Comparison of ENCODE assay signal across 28 cellular contexts in the genomic region with DNA sequence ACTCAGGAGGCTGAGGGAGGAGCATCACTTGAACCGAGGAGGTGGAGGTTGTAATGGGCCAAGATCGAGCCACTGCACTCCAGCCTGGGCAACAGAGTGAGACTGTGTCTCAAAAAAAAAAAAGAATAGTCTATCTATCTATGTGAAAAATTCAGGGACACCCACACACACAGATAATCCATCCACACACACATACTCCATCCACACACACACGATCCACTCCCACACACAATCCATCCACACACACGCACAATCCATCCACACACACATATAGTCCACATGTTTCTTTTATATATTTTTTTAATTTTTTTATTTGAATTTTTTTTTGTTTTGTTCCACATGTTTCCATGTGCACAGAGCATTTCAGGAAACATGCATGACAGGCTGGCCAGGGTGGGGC. TPM values are rescaled to one million over a fixed set of nuclear protein-coding genes. Genes with fewer than 3 reads are reported as not detected.
DNase-seq lines count a peak whose midpoint lies in the region; ATAC-seq, FAIRE-seq and TF ChIP-seq lines count a peak whose summit lies in the region.
"Had no signal": no experiment of that assay in that cellular context is flagged by ENCODE, and none has a peak within 500 bp of the region (broad histone marks: within the 10 kb centered on the region; RNA-seq: fewer than 3 reads in every experiment).

No MANE protein-coding gene starts in this region.

- no peaks in the 10 kb centered on the region for H3K9me1 ChIP-seq in K562 (ENCODE audit: control insufficient read depth, insufficient read depth, low read length)

- H2AFZ ChIP-seq in K562 (ENCODE audit: low read depth, low read length): peak overlapping the region; percentile 47; the same call in 1 of the 2 replicates
- H2AFZ ChIP-seq in osteoblast (ENCODE audit: low read length): no peak overlapping the region
- no peak overlapping the region for H2AFZ ChIP-seq in neuronal stem cell (ENCODE audit: low read length)

- TF ChIP-seq POLR2A in K562 (conservative IDR thresholded peaks at IDR 0.05) (no peak), breast epithelium (IDR thresholded peaks at IDR 0.05) (no peak)

- no peak for TF ChIP-seq CTCF in HEK293 (tag by site-specific recombination; IDR thresholded peaks at IDR 0.05)
- TF ChIP-seq CTCF in K562 (IDR thresholded peaks at IDR 0.05 in 2 of 3, conservative IDR thresholded peaks at IDR 0.05 in 1 of 3; ENCODE audit: insufficient read depth in 2 of 3, low read depth in 1 of 3, low read length in 3 of 3): no peak
- no peak for TF ChIP-seq CTCF in osteoblast (IDR thresholded peaks at IDR 0.05; ENCODE audit: extremely low read depth, low read depth, low read length)
- TF ChIP-seq CTCF in breast epithelium (IDR thresholded peaks at IDR 0.05): no peak

- H3K36me3 ChIP-seq in HEK293 (ENCODE audit: control insufficient read depth in 2 of 2, insufficient read depth in 1 of 2, low read length in 2 of 2): no peaks in the 10 kb centered on the region
- H3K36me3 ChIP-seq in K562 (ENCODE audit: control insufficient read depth, insufficient read depth, low read length): no peaks in the 10 kb centered on the region
- no peaks in the 10 kb centered on the region for H3K36me3 ChIP-seq in osteoblast (ENCODE audit: insufficient read depth, low read length)
- H3K36me3 ChIP-seq in neuronal stem cell (replicated peaks in 1 of 2; ENCODE audit: control insufficient read depth in 2 of 2, insufficient read depth in 2 of 2, low read length in 2 of 2): no peaks in the 10 kb centered on the region
- H3K36me3 ChIP-seq in breast epithelium: no peaks in the 10 kb centered on the region
- H3K36me3 ChIP-seq: BE2C, BLaER1 had no signal

- no peak overlapping the region for H3K14ac ChIP-seq in neuronal stem cell (ENCODE audit: low read length)

- H3K27me3 ChIP-seq in K562 (ENCODE audit: control insufficient read depth in 2 of 2, insufficient read depth in 2 of 2, low read length in 2 of 2) (peaks cover 0 to 8% of the 10 kb centered on the region in 2 experiments; a peak in 1 of 5 replicates), osteoblast (ENCODE audit: insufficient read depth, low read length) (no peaks in the 10 kb centered on the region), neuronal stem cell (ENCODE audit: control insufficient read depth in 3 of 3, insufficient read depth in 3 of 3, low read depth in 1 of 3, low read length in 3 of 3) (peaks cover 0 to 1% (median 0%) of the 10 kb centered on the region in 3 experiments), breast epithelium (peaks cover 0 to 16% of the 10 kb centered on the region in 2 donors)
- H3K27me3 ChIP-seq: BLaER1 had no signal

- H3K9ac ChIP-seq in K562 (ENCODE audit: insufficient read depth in 1 of 2, low read depth in 2 of 2, low read length in 2 of 2): no peak overlapping the region
- no peak overlapping the region for H3K9ac ChIP-seq in neuronal stem cell (ENCODE audit: low read depth, low read length, poor library complexity)
- H3K9ac ChIP-seq: BLaER1 had no signal

- BruUV-seq in K562 (replicated peaks; lab: Mats Ljungman, UMichigan): no TSS peak

- no peak overlapping the region for H3K4ac ChIP-seq in neuronal stem cell (ENCODE audit: low read length)

- H2BK5ac ChIP-seq in neuronal stem cell (ENCODE audit: low read length): no peak overlapping the region

- H4K20me1 ChIP-seq in K562 (replicated peaks; ENCODE audit: control insufficient read depth, insufficient read depth, low read length) (no peaks in the 10 kb centered on the region), osteoblast (ENCODE audit: insufficient read depth, low read length) (no peaks in the 10 kb centered on the region)
- H4K20me1 ChIP-seq: BLaER1 had no signal

- H3K4me2 ChIP-seq in K562 (ENCODE audit: insufficient read depth, low read length): no peak overlapping the region
- H3K4me2 ChIP-seq in osteoblast (ENCODE audit: insufficient read depth, low read length): no peak overlapping the region
- H3K4me2 ChIP-seq in neuronal stem cell (ENCODE audit: insufficient read depth, low read length, poor library complexity, severe bottlenecking): no peak overlapping the region
- H3K4me2 ChIP-seq: BLaER1 had no signal

- no peak for DNase-seq in K562 (ENCODE audit: extremely low read depth in 1 of 4, low spot score in 3 of 4)
- DNase-seq in osteoblast (ENCODE audit: insufficient read length, low spot score, missing footprints): peak; percentile 79
- no peak for DNase-seq in neuronal stem cell (ENCODE audit: low spot score)
- DNase-seq in breast epithelium (ENCODE audit: low spot score in 2 of 2): no peak
- DNase-seq: 8988T; ACHN; BE2C; C1 segment of cervical spinal cord; CD4-positive, alpha-beta memory T cell; CD4-positive, CD25-positive, alpha-beta regulatory T cell; CD8-positive, alpha-beta memory T cell; COR-L47; DMS 273 treated with DMSO at 0.1 percent for 48 hours; DMS153; DMS53; DMS79; DND-41; EL; GDM1 had no signal

- H3K4me3 ChIP-seq in HEK293 (ENCODE audit: low read depth, low read length) (no peak overlapping the region), K562 (no peak overlapping the region), osteoblast (ENCODE audit: insufficient read depth, low read length) (no peak overlapping the region), neuronal stem cell (ENCODE audit: low read length in 2 of 2) (no peak overlapping the region), breast epithelium (no peak overlapping the region)
- H3K4me3 ChIP-seq: BLaER1, GM12878 had no signal

- ATAC-seq in K562: no peak
- ATAC-seq: GM12878 had no signal

- H3K23ac ChIP-seq in neuronal stem cell (ENCODE audit: low read depth, low read length, poor library complexity): no peak overlapping the region

- H2BK15ac ChIP-seq in neuronal stem cell (ENCODE audit: low read length): no peak overlapping the region

- H3K79me1 ChIP-seq in neuronal stem cell (ENCODE audit: low read depth, low read length): no peaks in the 10 kb centered on the region

- CTCF ChIA-PET in HEK293 (lab: Yijun Ruan, JAX) (interaction anchor here (1.2 to 1.3 kb wide), 2 partner anchors 25 kb away, joined by 3 to 6 read pairs; no protein-coding TSS in a partner anchor), K562 (lab: Yijun Ruan, JAX; ENCODE audit: low intra/inter-chr PET ratio) (no interaction called here)

- no peak overlapping the region for H2AK5ac ChIP-seq in neuronal stem cell (ENCODE audit: low read depth, low read length)

- TF ChIP-seq RAD21 in K562 (CRISPR knock-in tag; conservative IDR thresholded peaks at IDR 0.05 in 1 of 2, IDR thresholded peaks at IDR 0.05 in 1 of 2): no peak

- H3K4me1 ChIP-seq in HEK293 (ENCODE audit: control insufficient read depth, insufficient read depth, low read length) (no peaks in the 10 kb centered on the region), K562 (replicated peaks in 1 of 2; ENCODE audit: control insufficient read depth in 2 of 2, insufficient read depth in 2 of 2, low read length in 2 of 2) (peaks cover 7 to 28% of the 10 kb centered on the region in 2 experiments; a peak in 4 of 5 replicates), osteoblast (ENCODE audit: insufficient read depth, low read length) (no peaks in the 10 kb centered on the region), neuronal stem cell (ENCODE audit: control insufficient read depth in 2 of 2, insufficient read depth in 1 of 2, low read depth in 1 of 2, low read length in 2 of 2) (peaks cover 0 to 7% of the 10 kb centered on the region in 2 donors), breast epithelium (no peaks in the 10 kb centered on the region)
- H3K4me1 ChIP-seq: BE2C had no signal

- H4K91ac ChIP-seq in neuronal stem cell (ENCODE audit: low read depth, low read length, poor library complexity): no peak overlapping the region

- no peak overlapping the region for H3K27ac ChIP-seq in HEK293 (ENCODE audit: extremely low read depth, low read depth, low read length)
- H3K27ac ChIP-seq in K562 (ENCODE audit: extremely low read depth, low read depth, low read length): no peak overlapping the region
- no peak overlapping the region for H3K27ac ChIP-seq in osteoblast (ENCODE audit: low read depth, low read length)
- no peak overlapping the region for H3K27ac ChIP-seq in neuronal stem cell (replicated peaks; ENCODE audit: low read length)
- no peak overlapping the region for H3K27ac ChIP-seq in breast epithelium
- H3K27ac ChIP-seq: BLaER1 had no signal

- no peak overlapping the region for H4K8ac ChIP-seq in neuronal stem cell (ENCODE audit: low read depth, low read length)

- TF ChIP-seq EP300 in K562 (IDR thresholded peaks at IDR 0.05; ENCODE audit: low read length): no peak

- in situ Hi-C loops in K562 (cut with MboI): loop anchor here (25.0 kb wide), 1 partner anchor 213 kb away; a partner anchor contains a TSS

- POLR2A ChIA-PET in HEK293 (lab: Yijun Ruan, JAX): no interaction called here
- POLR2A ChIA-PET in K562 (lab: Yijun Ruan, JAX): interaction anchor here (0.8 kb wide), 1 partner anchor 8 kb away, joined by 3 read pairs; no protein-coding TSS in a partner anchor

- H2BK120ac ChIP-seq in neuronal stem cell (ENCODE audit: low read depth, low read length): no peak overlapping the region

- no peak for FAIRE-seq in K562 (lab: Jason Lieb, UNC)
- FAIRE-seq: A204.1, GM12878, GM12892, GM18507 had no signal

- H3K79me2 ChIP-seq in K562 (ENCODE audit: control insufficient read depth, insufficient read depth, low read length): no peaks in the 10 kb centered on the region
- H3K79me2 ChIP-seq in osteoblast (ENCODE audit: insufficient read depth, low read length): no peaks in the 10 kb centered on the region

- WGBS in K562 (ENCODE audit: insufficient coverage, low coverage, missing lambda C conversion rate): 17% methylated on average over 2 of the region's 4 CpGs
- WGBS in neuronal stem cell (ENCODE audit: extremely low coverage in 2 of 2, insufficient read length in 2 of 2, insufficient replicate concordance in 1 of 2), 2 donors: 100% methylated on average over 1 to 2 of the region's 4 CpGs

- H3K9me3 ChIP-seq in HEK293 (ENCODE audit: control insufficient read depth, insufficient read depth, low read depth, low read length) (no peaks in the 10 kb centered on the region), K562 (replicated peaks; ENCODE audit: control insufficient read depth, insufficient read depth, low read depth, low read length) (no peaks in the 10 kb centered on the region), osteoblast (ENCODE audit: low read depth, low read length) (no peaks in the 10 kb centered on the region), neuronal stem cell (replicated peaks in 1 of 2; ENCODE audit: control insufficient read depth in 2 of 2, insufficient read depth in 1 of 2, low read depth in 1 of 2, low read length in 2 of 2) (no peaks in the 10 kb centered on the region), breast epithelium (no peaks in the 10 kb centered on the region)
- H3K9me3 ChIP-seq: BE2C, BLaER1 had no signal

- H2BK12ac ChIP-seq in neuronal stem cell (ENCODE audit: low read length): no peak overlapping the region

- intact Hi-C loops in K562 (cut with micrococcal nuclease) (no loop called here), breast epithelium (cut with DNase I; ENCODE audit: low total_unique reads) (no loop called here)

- no peak overlapping the region for H3K18ac ChIP-seq in neuronal stem cell (ENCODE audit: low read length)

RNA-seq across cellular contexts. Expression of a gene that starts 3.3 kb away (rescaled TPM):
- not detected in 2 replicates for total RNA-seq in K562 (2011; cell fraction: chromatin; rRNA removed; ENCODE audit: low replicate concordance)
- not detected in 2 replicates for total RNA-seq in K562 (2011; cell fraction: nucleolus; rRNA removed)
- not detected in 2 replicates for total RNA-seq in K562 (2011; cell fraction: nucleoplasm; rRNA removed)
- total RNA-seq in K562 (2014; rRNA removed) (0.24 TPM in 1 of 2 replicates, not detected in the other), K562 (2014; rRNA removed; fragmentation: Illumina TruSeq; extraction: Trizol) (0.07 TPM in 1 of 2 replicates, not detected in the other), K562 (2015; rRNA removed; fragmentation: Illumina TruSeq; extraction: Trizol) (0.60 and 1.1 TPM in 2 replicates), K562 (2021) (0.18 and 0.22 TPM in 2 replicates), osteoblast (under 0.01 TPM in 1 of 2 replicates, not detected in the other), breast epithelium (10 to 100 TPM in 1 of 3 donors, under 1 TPM in 2; 0.66 to 12.0 (median 0.80) TPM)
- polyA plus RNA-seq in K562 (2011; rRNA removed) (0.07 TPM in 1 of 2 replicates, not detected in the other), K562 (2014; fragmentation: Illumina TruSeq; extraction: Trizol) (0.09 and 0.10 TPM in 2 replicates), K562 (2014; fragmentation: Nextera tagmentation; extraction: Ambion mirVana) (under 1 TPM; 0.07 to 0.23 TPM), K562 (2014; rRNA removed) (0.15 and 0.30 TPM in 2 replicates)
- polyA plus RNA-seq in K562 (2011; cell fraction: cytosol; rRNA removed): 0.10 TPM in 1 of 2 replicates, not detected in the other
- polyA plus RNA-seq in K562 (2011; cell fraction: nucleus; rRNA removed): 0.48 TPM in 1 of 2 replicates, not detected in the other
- 0.22 and 0.34 TPM in 2 replicates for polyA plus RNA-seq in K562 (2012)
- polyA minus RNA-seq in K562 (2011; rRNA and poly(A)+ RNA removed): not detected in 2 replicates
- not detected in 2 replicates for polyA minus RNA-seq in K562 (2011; cell fraction: cytosol; rRNA and poly(A)+ RNA removed)
- not detected in 2 replicates for polyA minus RNA-seq in K562 (2011; cell fraction: nucleus; rRNA and poly(A)+ RNA removed)
- polyA plus RNA-seq in neuronal stem cell (2013, experiment 1 of 2): 0.08 TPM
- 0.07 TPM for polyA plus RNA-seq in neuronal stem cell (2013, experiment 2 of 2)
- total RNA-seq: A673; CD4-positive, CD25-positive, alpha-beta regulatory T cell; Daoy had no signal
- polyA plus RNA-seq: AG04450; CD4-positive, alpha-beta memory T cell; CD4-positive, CD25-positive, alpha-beta regulatory T cell; CD8-positive, alpha-beta memory T cell; GM12878 had no signal

RNA-seq across cellular contexts. Expression of a gene that starts 21.8 kb away (rescaled TPM):
- total RNA-seq in K562 (2011; cell fraction: chromatin; rRNA removed; ENCODE audit: low replicate concordance): 3.2 and 9.7 TPM in 2 replicates
- 6.1 and 7.5 TPM in 2 replicates for total RNA-seq in K562 (2011; cell fraction: nucleolus; rRNA removed)
- total RNA-seq in K562 (2011; cell fraction: nucleoplasm; rRNA removed): 7.0 and 15.4 TPM in 2 replicates
- total RNA-seq in K562 (2014; rRNA removed) (7.4 and 9.1 TPM in 2 replicates), K562 (2014; rRNA removed; fragmentation: Illumina TruSeq; extraction: Trizol) (1.1 and 1.7 TPM in 2 replicates), K562 (2015; rRNA removed; fragmentation: Illumina TruSeq; extraction: Trizol) (6.3 and 7.8 TPM in 2 replicates), K562 (2021) (8.4 and 9.1 TPM in 2 replicates), osteoblast (6.5 TPM in 2 replicates), breast epithelium (1 to 10 TPM; 4.6 to 4.9 (median 4.8) TPM)
- polyA plus RNA-seq in K562 (2011; rRNA removed) (9.8 and 10.9 TPM in 2 replicates), K562 (2014; fragmentation: Illumina TruSeq; extraction: Trizol) (3.0 and 7.1 TPM in 2 replicates), K562 (2014; fragmentation: Nextera tagmentation; extraction: Ambion mirVana) (1 to 10 TPM in 1 of 2 experiments, under 1 TPM in 1; 0.31 to 2.0 TPM), K562 (2014; rRNA removed) (11.0 and 13.4 TPM in 2 replicates)
- polyA plus RNA-seq in K562 (2011; cell fraction: cytosol; rRNA removed): 13.4 and 29.5 TPM in 2 replicates
- polyA plus RNA-seq in K562 (2011; cell fraction: nucleus; rRNA removed): 5.6 and 8.8 TPM in 2 replicates
- 15.2 and 23.6 TPM in 2 replicates for polyA plus RNA-seq in K562 (2012)
- 2.8 and 3.7 TPM in 2 replicates for polyA minus RNA-seq in K562 (2011; rRNA and poly(A)+ RNA removed)
- 5.2 and 5.9 TPM in 2 replicates for polyA minus RNA-seq in K562 (2011; cell fraction: cytosol; rRNA and poly(A)+ RNA removed)
- 5.4 and 6.6 TPM in 2 replicates for polyA minus RNA-seq in K562 (2011; cell fraction: nucleus; rRNA and poly(A)+ RNA removed)
- 1.0 TPM for polyA plus RNA-seq in neuronal stem cell (2013, experiment 1 of 2)
- polyA plus RNA-seq in neuronal stem cell (2013, experiment 2 of 2): 0.90 TPM
- total RNA-seq: CD4-positive, CD25-positive, alpha-beta regulatory T cell had no signal
- polyA plus RNA-seq: CD4-positive, alpha-beta memory T cell; CD8-positive, alpha-beta memory T cell had no signal

RNA-seq across cellular contexts. Expression of a gene that starts 42.0 kb away (rescaled TPM):
- 26.2 and 43.8 TPM in 2 replicates for total RNA-seq in K562 (2011; cell fraction: chromatin; rRNA removed; ENCODE audit: low replicate concordance)
- 42.6 and 46.5 TPM in 2 replicates for total RNA-seq in K562 (2011; cell fraction: nucleolus; rRNA removed)
- total RNA-seq in K562 (2011; cell fraction: nucleoplasm; rRNA removed): 41.1 and 61.7 TPM in 2 replicates
- total RNA-seq in K562 (2014; rRNA removed) (7.2 and 9.1 TPM in 2 replicates), K562 (2014; rRNA removed; fragmentation: Illumina TruSeq; extraction: Trizol) (1.3 and 2.4 TPM in 2 replicates), K562 (2015; rRNA removed; fragmentation: Illumina TruSeq; extraction: Trizol) (4.1 and 4.4 TPM in 2 replicates), K562 (2021) (33.1 and 37.4 TPM in 2 replicates), osteoblast (64.8 and 69.1 TPM in 2 replicates), breast epithelium (10 to 100 TPM; 15.4 to 59.8 (median 26.9) TPM)
- polyA plus RNA-seq in K562 (2011; rRNA removed) (5.5 and 7.8 TPM in 2 replicates), K562 (2014; fragmentation: Illumina TruSeq; extraction: Trizol) (31.3 and 33.7 TPM in 2 replicates), K562 (2014; fragmentation: Nextera tagmentation; extraction: Ambion mirVana) (1 to 10 TPM; 5.0 to 6.0 TPM), K562 (2014; rRNA removed) (16.4 and 17.6 TPM in 2 replicates)
- polyA plus RNA-seq in K562 (2011; cell fraction: cytosol; rRNA removed): 11.4 and 15.3 TPM in 2 replicates
- polyA plus RNA-seq in K562 (2011; cell fraction: nucleus; rRNA removed): 8.5 and 11.2 TPM in 2 replicates
- polyA plus RNA-seq in K562 (2012): 18.7 and 28.0 TPM in 2 replicates
- 7.4 and 11.0 TPM in 2 replicates for polyA minus RNA-seq in K562 (2011; rRNA and poly(A)+ RNA removed)
- polyA minus RNA-seq in K562 (2011; cell fraction: cytosol; rRNA and poly(A)+ RNA removed): 21.5 and 26.5 TPM in 2 replicates
- polyA minus RNA-seq in K562 (2011; cell fraction: nucleus; rRNA and poly(A)+ RNA removed): 6.9 and 7.3 TPM in 2 replicates
- polyA plus RNA-seq in neuronal stem cell (2013, experiment 1 of 2): 23.8 TPM
- 24.2 TPM for polyA plus RNA-seq in neuronal stem cell (2013, experiment 2 of 2)
